ENCODE assay signal across 8 cellular contexts in the genomic region with DNA sequence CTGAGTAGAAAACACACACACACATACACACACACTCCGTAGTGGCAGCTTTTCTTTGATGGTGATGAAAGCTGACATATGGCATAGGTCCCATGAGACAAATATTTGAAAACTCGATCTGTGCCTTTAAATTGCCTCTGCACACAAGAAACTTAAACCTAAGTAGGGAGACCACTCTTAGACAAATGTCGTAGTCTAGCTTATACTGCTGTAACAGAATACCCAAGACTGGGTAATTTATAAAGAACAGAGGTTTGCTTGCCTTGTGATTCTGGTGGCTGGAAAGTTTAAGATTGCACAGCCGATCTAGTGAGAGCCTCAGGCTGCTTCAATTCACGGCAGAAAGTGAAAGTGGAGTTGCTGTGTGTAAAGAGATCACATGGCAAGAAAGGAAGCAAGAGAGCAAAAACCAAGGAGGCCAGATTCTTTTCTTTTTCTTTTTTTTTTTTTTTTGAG.
DNase-seq lines count a peak whose midpoint lies in the region; ATAC-seq and TF ChIP-seq lines count a peak whose summit lies in the region.

No MANE protein-coding gene starts in this region.

- H3K27me3 ChIP-seq in sigmoid colon: no peaks in the 10 kb centered on the region

- no peaks in the 10 kb centered on the region for H3K36me3 Mint-ChIP-seq in mesothelial cell of epicardium

- intact Hi-C loops in sigmoid colon (cut with DNase I): no loop called here

- H3K27ac Mint-ChIP-seq in mesothelial cell of epicardium: no peak overlapping the region

- no peaks in the 10 kb centered on the region for H3K9me3 ChIP-seq in sigmoid colon

- 5 to 13% methylated on average over 5 of the region's 5 CpGs for WGBS in sigmoid colon, 2 donors

- H3K9me3 Mint-ChIP-seq in mesothelial cell of epicardium: no peaks in the 10 kb centered on the region

- no peaks in the 10 kb centered on the region for H3K4me1 ChIP-seq in sigmoid colon

- no peak for TF ChIP-seq EP300 in sigmoid colon (IDR thresholded peaks at IDR 0.05)

- no peaks in the 10 kb centered on the region for H3K36me3 ChIP-seq in sigmoid colon

- no peak for TF ChIP-seq CTCF in sigmoid colon (IDR thresholded peaks at IDR 0.05)
- TF ChIP-seq CTCF in mesothelial cell of epicardium (IDR thresholded peaks at IDR 0.05; ENCODE audit: unreplicated experiment): no peak

- TF ChIP-seq POLR2A in sigmoid colon (IDR thresholded peaks at IDR 0.05): no peak

- DNase-seq in NOMO-1 treated with dmso at 0.1 percent for 144 hours (lab: John Stamatoyannopoulos, UW; ENCODE audit: unreplicated experiment) (peak; percentile 68), fibroblast of the conjunctiva (ENCODE audit: low read depth) (peak; percentile 18), sigmoid colon (no peak), mesothelial cell of epicardium (ENCODE audit: low spot score in 2 of 2, unreplicated experiment in 2 of 2) (no peak), hepatic stellate cell (ENCODE audit: low spot score) (no peak)

- peak overlapping the region; percentile 14 to 41 (median 32) for H3K4me3 ChIP-seq in sigmoid colon

- no peak overlapping the region for H3K4me3 Mint-ChIP-seq in mesothelial cell of epicardium

- no peaks in the 10 kb centered on the region for H3K27me3 Mint-ChIP-seq in mesothelial cell of epicardium (ENCODE audit: low read depth)

- peak overlapping the region in 3 of 4 donors; percentile 14 to 52 (median 50) for H3K27ac ChIP-seq in sigmoid colon

- ATAC-seq in GM18499 (IDR thresholded peaks at IDR 0.05; ENCODE audit: insufficient read depth, unreplicated experiment) (peak; percentile 83), HG02759 (IDR thresholded peaks at IDR 0.05; ENCODE audit: unreplicated experiment) (peak; percentile 87), HG02938 (IDR thresholded peaks at IDR 0.05; ENCODE audit: unreplicated experiment) (no peak)

- no peaks in the 10 kb centered on the region for H3K4me1 Mint-ChIP-seq in mesothelial cell of epicardium

Comparison
In these comparisons a context has a peak if more than half of its experiments do, and no peak if none do; other contexts are left out.
1. DNase-seq: peak in NOMO-1 treated with dmso at 0.1 percent for 144 hours (single experiment) and fibroblast of the conjunctiva (single experiment); none in sigmoid colon (single experiment), mesothelial cell of epicardium (0 of 2) and hepatic stellate cell (single experiment).